ENCODE assay signal across 8 cellular contexts in genomic region chr17:50865060-50865867, GRCh38. TPM values are rescaled to one million over a fixed set of nuclear protein-coding genes. Genes with fewer than 3 reads are reported as not detected.
DNase-seq lines count a peak whose midpoint lies in the region; ATAC-seq and TF ChIP-seq lines count a peak whose summit lies in the region.

No MANE protein-coding gene starts in this region.

- no peaks in the 10 kb centered on the region for H3K9me3 ChIP-seq in lower lobe of right lung

- ATAC-seq in GM18502 (IDR thresholded peaks at IDR 0.05; ENCODE audit: poor library complexity, unreplicated experiment) (peak; percentile 10), HG02870 (IDR thresholded peaks at IDR 0.05; ENCODE audit: unreplicated experiment) (peak; percentile 5), lower lobe of right lung (peak; percentile 2 to 4), HG03565 (IDR thresholded peaks at IDR 0.05; ENCODE audit: unreplicated experiment) (no peak)

- H3K4me1 ChIP-seq in lower lobe of right lung = peaks cover 45% of the 10 kb centered on the region

- intact Hi-C loops in lower lobe of right lung (cut with DNase I) = no loop called here

- DNase-seq in NCI-H226 (peak; percentile 51), ecto neural progenitor cell (ENCODE audit: low spot score) (peak; percentile 82), lower lobe of right lung (peak; percentile 71)
- DNase-seq in activated CD4-positive, alpha-beta T cell treated with anti-CD3 and anti-CD28 coated beads for 48 hours = peak; percentile 61
- DNase-seq in stimulated activated CD4-positive, alpha-beta T cell treated with anti-CD3 and anti-CD28 coated beads, Interleukin-4, amount 100 ng/mL, for 48 hours (ENCODE audit: low read depth in 2 of 2) = peak; percentile 16 to 22

- peak overlapping the region; percentile 91 for H3K4me3 ChIP-seq in lower lobe of right lung

- peaks cover 31% of the 10 kb centered on the region for H3K36me3 ChIP-seq in lower lobe of right lung

- peak overlapping the region; percentile 99 for H3K27ac ChIP-seq in lower lobe of right lung

- TF ChIP-seq CTCF in lower lobe of right lung (IDR thresholded peaks at IDR 0.05) = no peak

- no peaks in the 10 kb centered on the region for H3K27me3 ChIP-seq in lower lobe of right lung (ENCODE audit: low read depth)

RNA-seq across cellular contexts. Expression of gene TOB1, which starts 0.9 kb away (rescaled TPM):
- 72.9 TPM for total RNA-seq in lower lobe of right lung

RNA-seq across cellular contexts. Expression of gene WFIKKN2, which starts 29.9 kb away (rescaled TPM):
- total RNA-seq in lower lobe of right lung = 0.35 TPM

Comparison
In these comparisons a context has a peak if more than half of its experiments do, and no peak if none do; other contexts are left out.
1. DNase-seq: peak in every context shown above with its lines; median percentile 82 in ecto neural progenitor cell; 71 in lower lobe of right lung; 61 in activated CD4-positive, alpha-beta T cell treated with anti-CD3 and anti-CD28 coated beads for 48 hours; 51 in NCI-H226; 19 in stimulated activated CD4-positive, alpha-beta T cell treated with anti-CD3 and anti-CD28 coated beads, Interleukin-4, amount 100 ng/mL, for 48 hours.